Comparison of ENCODE assay signal across 1 cellular context in the genomic region with DNA sequence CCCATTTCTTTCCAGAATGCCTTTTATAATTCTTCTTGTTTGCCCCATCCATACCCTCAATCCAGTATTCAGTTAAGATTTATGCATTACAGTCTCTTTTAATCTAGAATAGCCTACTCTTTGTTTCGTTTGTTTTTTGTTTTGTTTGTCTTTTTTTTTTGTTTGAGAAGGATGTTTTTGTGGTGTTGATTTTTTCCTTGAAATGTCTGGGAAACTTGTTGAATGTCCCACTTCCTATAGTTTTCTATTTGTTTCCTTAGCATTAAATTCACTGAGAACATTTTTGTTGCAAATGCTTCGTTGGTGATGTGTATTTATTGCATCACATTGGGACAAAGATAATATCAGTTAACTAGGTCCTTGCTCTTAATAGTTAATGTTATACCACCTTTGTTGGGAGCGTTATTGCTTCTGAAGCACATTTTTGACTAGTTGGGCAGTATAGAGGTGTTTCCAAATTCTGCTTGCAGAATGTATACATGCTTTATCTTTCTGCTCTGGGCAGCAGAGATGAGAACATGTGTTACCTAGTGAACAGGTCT.
TF ChIP-seq lines count a peak whose summit lies in the region.

No MANE protein-coding gene starts in this region.

TF ChIP-seq in HepG2, 621 proteins besides CTCF, POLR2A, EP300 and RAD21:
- TF ChIP-seq SMAD3 (CRISPR knock-in tag; IDR thresholded peaks at IDR 0.05) (no peak), CEBPG (CRISPR knock-in tag; IDR thresholded peaks at IDR 0.05) (peak; percentile 58), CEBPB (IDR thresholded peaks at IDR 0.05; ENCODE audit: borderline replicate concordance, low read depth, low read length) (peak; percentile 69; the same call in 1 of the 2 replicates)
TF ChIP-seq in HepG2: peak in this region for 2.
